ENCODE assay signal across 10 cellular contexts in genomic region chr11:117717485-117718314, GRCh38.
DNase-seq lines count a peak whose midpoint lies in the region; ATAC-seq and TF ChIP-seq lines count a peak whose summit lies in the region.
"Had no signal": no experiment of that assay in that cellular context is flagged by ENCODE, and none has a peak within 500 bp of the region (broad histone marks: within the 10 kb centered on the region; RNA-seq: fewer than 3 reads in every experiment).

No MANE protein-coding gene starts in this region.

- no peaks in the 10 kb centered on the region for H3K36me3 ChIP-seq in esophagus squamous epithelium

- 42 to 72% methylated on average over 8 to 18 of the region's 25 CpGs for WGBS in esophagus squamous epithelium, 2 donors

- no peak for ATAC-seq in GM18498 (IDR thresholded peaks at IDR 0.05; ENCODE audit: unreplicated experiment)

- no peak for TF ChIP-seq CTCF in esophagus squamous epithelium (IDR thresholded peaks at IDR 0.05)

- H3K9me3 ChIP-seq in esophagus squamous epithelium: no peaks in the 10 kb centered on the region

- intact Hi-C loops in esophagus squamous epithelium (cut with DNase I): no loop called here

- in situ Hi-C loops in Caki2 (cut with HindIII; ENCODE audit: low pct_unique_long_range_greater_than_20kb, low sequenced_read_pairs): no loop called here

- H3K27ac ChIP-seq in epithelial cell of prostate (peak overlapping the region; percentile 36), esophagus squamous epithelium (no peak overlapping the region)
- H3K27ac ChIP-seq: skin epidermis had no signal

- DNase-seq in Caki2 (ENCODE audit: low read depth) (peak; percentile 81), NCI-H2196 (lab: John Stamatoyannopoulos, UW; ENCODE audit: unreplicated experiment) (peak; percentile 58), epithelial cell of prostate (ENCODE audit: low read depth, low spot score) (peak; percentile 31), mucosa of gallbladder (ENCODE audit: low spot score) (peak; percentile 69), NOMO-1 (lab: John Stamatoyannopoulos, UW; ENCODE audit: unreplicated experiment in 2 of 2) (no peak), esophagus squamous epithelium (lab: John Stamatoyannopoulos, UW) (no peak)
- DNase-seq in activated naive CD4-positive, alpha-beta T cell treated with anti-CD3 and anti-CD28 coated beads, Interleukin-2, amount 50 U/mL, for 16 hours: no peak
- DNase-seq: activated effector memory CD4-positive, alpha-beta T cell treated with anti-CD3 and anti-CD28 coated beads, Interleukin-2, amount 50 U/mL, for 16 hours had no signal

- no peak overlapping the region for H3K4me3 ChIP-seq in esophagus squamous epithelium
- H3K4me3 ChIP-seq: skin epidermis had no signal

- no peak for TF ChIP-seq POLR2A in esophagus squamous epithelium (IDR thresholded peaks at IDR 0.05)

- H3K27me3 ChIP-seq in esophagus squamous epithelium: peaks cover 0 to 53% (median 0%) of the 10 kb centered on the region in 4 donors

- H3K4me1 ChIP-seq in esophagus squamous epithelium: no peaks in the 10 kb centered on the region

Comparison
In these comparisons a context has a peak if more than half of its experiments do, and no peak if none do; other contexts are left out.
1. DNase-seq: peak in Caki2 (single experiment), NCI-H2196 (single experiment), epithelial cell of prostate (single experiment) and mucosa of gallbladder (single experiment); none in activated naive CD4-positive, alpha-beta T cell treated with anti-CD3 and anti-CD28 coated beads, Interleukin-2, amount 50 U/mL, for 16 hours (single experiment), NOMO-1 (0 of 2) and esophagus squamous epithelium (single experiment).